1 cellular context compared by ENCODE assay signal in the genomic region with DNA sequence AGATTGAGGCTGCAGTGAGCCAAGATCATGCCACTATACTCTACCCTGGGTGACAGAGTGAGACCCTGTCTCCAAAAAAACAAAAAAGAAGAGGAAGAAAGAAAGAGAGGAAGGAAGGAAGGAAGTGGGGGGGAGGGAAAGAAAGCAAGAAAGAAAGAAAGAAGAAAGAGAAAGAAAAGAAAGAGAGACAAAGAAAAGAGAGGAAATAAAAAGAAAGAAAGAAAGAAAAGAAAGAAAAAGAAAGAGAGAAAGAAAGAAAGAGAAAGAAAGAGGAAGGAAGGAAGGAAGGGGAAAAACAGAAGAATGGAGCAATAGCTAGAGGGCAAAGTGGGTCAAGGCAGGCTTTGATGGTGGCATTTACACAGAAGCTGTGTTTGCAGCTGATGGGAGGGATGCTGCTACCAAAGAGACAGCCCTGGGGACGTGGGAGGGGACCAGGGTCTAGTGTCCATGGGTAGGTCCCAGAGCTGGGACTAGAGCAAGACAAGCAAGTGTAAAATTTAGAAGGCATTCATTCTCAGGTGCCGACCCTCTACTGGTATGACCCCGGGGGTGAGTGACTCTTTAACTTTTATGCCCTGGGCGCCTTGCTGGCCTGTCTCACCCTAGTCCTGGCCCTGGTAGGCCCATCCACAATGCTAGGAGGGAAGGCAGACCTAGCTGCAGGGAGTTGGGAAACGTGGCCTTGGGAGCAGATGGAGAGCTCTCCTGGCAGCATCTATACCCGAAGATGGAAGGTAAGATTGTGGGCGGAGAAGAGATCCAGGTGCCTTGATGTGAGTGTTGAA.
TF ChIP-seq lines count a peak whose summit lies in the region.

No MANE protein-coding gene starts in this region.

TF ChIP-seq in HepG2, 621 proteins besides CTCF, POLR2A, EP300 and RAD21 (continues in another document):
- TF ChIP-seq ZNF790 (CRISPR knock-in tag; IDR thresholded peaks at IDR 0.05; ENCODE audit: borderline replicate concordance) = no peak
- no peak for TF ChIP-seq GFI1 (CRISPR knock-in tag; IDR thresholded peaks at IDR 0.05; ENCODE audit: borderline replicate concordance)
- TF ChIP-seq ZNF710 (CRISPR knock-in tag; IDR thresholded peaks at IDR 0.05; ENCODE audit: borderline replicate concordance) = peak; percentile 96
- TF ChIP-seq ZNF512B (CRISPR knock-in tag; IDR thresholded peaks at IDR 0.05; ENCODE audit: borderline replicate concordance) = no peak
- TF ChIP-seq ATF7-NPFF (CRISPR knock-in tag; IDR thresholded peaks at IDR 0.05; ENCODE audit: low read depth) = no peak
- 0 out of 2 replicates have a peak, but pooled peaks have one; percentile 12 for TF ChIP-seq ZBTB40 (IDR thresholded peaks at IDR 0.05)
- TF ChIP-seq ZBTB40 (CRISPR knock-in tag; IDR thresholded peaks at IDR 0.05) = no peak
- TF ChIP-seq, protein P1, sequence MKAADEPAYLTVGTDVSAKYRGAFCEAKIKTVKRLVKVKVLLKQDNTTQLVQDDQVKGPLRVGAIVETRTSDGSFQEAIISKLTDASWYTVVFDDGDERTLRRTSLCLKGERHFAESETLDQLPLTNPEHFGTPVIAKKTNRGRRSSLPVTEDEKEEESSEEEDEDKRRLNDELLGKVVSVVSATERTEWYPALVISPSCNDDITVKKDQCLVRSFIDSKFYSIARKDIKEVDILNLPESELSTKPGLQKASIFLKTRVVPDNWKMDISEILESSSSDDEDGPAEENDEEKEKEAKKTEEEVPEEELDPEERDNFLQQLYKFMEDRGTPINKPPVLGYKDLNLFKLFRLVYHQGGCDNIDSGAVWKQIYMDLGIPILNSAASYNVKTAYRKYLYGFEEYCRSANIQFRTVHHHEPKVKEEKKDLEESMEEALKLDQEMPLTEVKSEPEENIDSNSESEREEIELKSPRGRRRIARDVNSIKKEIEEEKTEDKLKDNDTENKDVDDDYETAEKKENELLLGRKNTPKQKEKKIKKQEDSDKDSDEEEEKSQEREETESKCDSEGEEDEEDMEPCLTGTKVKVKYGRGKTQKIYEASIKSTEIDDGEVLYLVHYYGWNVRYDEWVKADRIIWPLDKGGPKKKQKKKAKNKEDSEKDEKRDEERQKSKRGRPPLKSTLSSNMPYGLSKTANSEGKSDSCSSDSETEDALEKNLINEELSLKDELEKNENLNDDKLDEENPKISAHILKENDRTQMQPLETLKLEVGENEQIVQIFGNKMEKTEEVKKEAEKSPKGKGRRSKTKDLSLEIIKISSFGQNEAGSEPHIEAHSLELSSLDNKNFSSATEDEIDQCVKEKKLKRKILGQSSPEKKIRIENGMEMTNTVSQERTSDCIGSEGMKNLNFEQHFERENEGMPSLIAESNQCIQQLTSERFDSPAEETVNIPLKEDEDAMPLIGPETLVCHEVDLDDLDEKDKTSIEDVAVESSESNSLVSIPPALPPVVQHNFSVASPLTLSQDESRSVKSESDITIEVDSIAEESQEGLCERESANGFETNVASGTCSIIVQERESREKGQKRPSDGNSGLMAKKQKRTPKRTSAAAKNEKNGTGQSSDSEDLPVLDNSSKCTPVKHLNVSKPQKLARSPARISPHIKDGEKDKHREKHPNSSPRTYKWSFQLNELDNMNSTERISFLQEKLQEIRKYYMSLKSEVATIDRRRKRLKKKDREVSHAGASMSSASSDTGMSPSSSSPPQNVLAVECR (CRISPR knock-in tag; IDR thresholded peaks at IDR 0.05; ENCODE audit: borderline replicate concordance) = no peak
- TF ChIP-seq JUNB (CRISPR knock-in tag; IDR thresholded peaks at IDR 0.05; ENCODE audit: borderline replicate concordance) = no peak
- TF ChIP-seq ZBTB49 (CRISPR knock-in tag; IDR thresholded peaks at IDR 0.05; ENCODE audit: borderline replicate concordance) = no peak
- no peak for TF ChIP-seq PHF8 (CRISPR knock-in tag; IDR thresholded peaks at IDR 0.05)
- TF ChIP-seq ZNF687 (CRISPR knock-in tag; IDR thresholded peaks at IDR 0.05) = peak; percentile 12; the same call in 1 of the 2 replicates
- TF ChIP-seq ZNF879 (CRISPR knock-in tag; IDR thresholded peaks at IDR 0.05) = no peak
- peak; percentile 34; the same call in 1 of the 2 replicates for TF ChIP-seq ATM (IDR thresholded peaks at IDR 0.05; ENCODE audit: borderline replicate concordance)
